Comparison of ENCODE assay signal across 8 cellular contexts in genomic region chr3:47850062-47850802, GRCh38. TPM values are rescaled to one million over a fixed set of nuclear protein-coding genes. Genes with fewer than 3 reads are reported as not detected.
A peak's percentile ranks its signal among the peaks of the same experiment; 100 is the strongest.
DNase-seq lines count a peak whose midpoint lies in the region; ATAC-seq and TF ChIP-seq lines count a peak whose summit lies in the region.

No MANE protein-coding gene starts in this region.

- no peak for DNase-seq in CD8-positive, alpha-beta T cell
- DNase-seq in KBM-7 = peak; percentile 33
- no peak for DNase-seq in mesothelial cell of epicardium (ENCODE audit: low spot score in 2 of 2, unreplicated experiment in 2 of 2)
- DNase-seq in OCI-M2 (lab: John Stamatoyannopoulos, UW; ENCODE audit: unreplicated experiment) = no peak
- DNase-seq in GM19238 (ENCODE audit: insufficient read length, low spot score) = no peak
- DNase-seq in activated effector memory CD4-positive, alpha-beta T cell treated with Interleukin-2 at 50 U/mL for 16 hours = no peak

- H3K27ac Mint-ChIP-seq in CD8-positive, alpha-beta T cell = peak overlapping the region; percentile 50
- H3K27ac Mint-ChIP-seq in brain (peak overlapping the region; percentile 37 to 91 (median 44)), mesothelial cell of epicardium (peak overlapping the region; percentile 39)

- H3K27ac ChIP-seq in CD8-positive, alpha-beta T cell (ENCODE audit: low read depth, low read length) = no peak overlapping the region

- peak; percentile 38 for ATAC-seq in CD8-positive, alpha-beta T cell
- no peak for ATAC-seq in HG03342 (IDR thresholded peaks at IDR 0.05; ENCODE audit: unreplicated experiment)

- H3K27me3 ChIP-seq in CD8-positive, alpha-beta T cell (ENCODE audit: insufficient read depth, low read length) = no peaks in the 10 kb centered on the region

- no peak for TF ChIP-seq CTCF in CD8-positive, alpha-beta T cell (IDR thresholded peaks at IDR 0.05)
- peak; percentile 25 to 46 for TF ChIP-seq CTCF in brain (conservative IDR thresholded peaks at IDR 0.05)
- TF ChIP-seq CTCF in mesothelial cell of epicardium (IDR thresholded peaks at IDR 0.05; ENCODE audit: unreplicated experiment) = no peak

- POLR2A ChIA-PET in CD8-positive, alpha-beta T cell (lab: Charles Lee) = no interaction called here

- H3K36me3 Mint-ChIP-seq in CD8-positive, alpha-beta T cell = peaks cover 72% of the 10 kb centered on the region
- H3K36me3 Mint-ChIP-seq in brain = peaks cover 51% of the 10 kb centered on the region
- H3K36me3 Mint-ChIP-seq in mesothelial cell of epicardium = peaks cover 8% of the 10 kb centered on the region

- in situ Hi-C loops in KBM-7 (cut with MboI; ENCODE audit: low pct_unique_long_range_greater_than_20kb, low sequenced_read_pairs) = no loop called here

- H3K27me3 Mint-ChIP-seq in CD8-positive, alpha-beta T cell (ENCODE audit: low read depth) = no peaks in the 10 kb centered on the region
- H3K27me3 Mint-ChIP-seq in brain = peaks cover 2% of the 10 kb centered on the region
- no peaks in the 10 kb centered on the region for H3K27me3 Mint-ChIP-seq in mesothelial cell of epicardium (ENCODE audit: low read depth)

- no peaks in the 10 kb centered on the region for H3K9me3 Mint-ChIP-seq in CD8-positive, alpha-beta T cell
- H3K9me3 Mint-ChIP-seq in brain = no peaks in the 10 kb centered on the region
- H3K9me3 Mint-ChIP-seq in mesothelial cell of epicardium = no peaks in the 10 kb centered on the region

- H3K4me3 Mint-ChIP-seq in CD8-positive, alpha-beta T cell = no peak overlapping the region
- H3K4me3 Mint-ChIP-seq in brain (no peak overlapping the region), mesothelial cell of epicardium (no peak overlapping the region)

- H3K4me1 Mint-ChIP-seq in CD8-positive, alpha-beta T cell (ENCODE audit: low read depth) = no peaks in the 10 kb centered on the region
- H3K4me1 Mint-ChIP-seq in brain = no peaks in the 10 kb centered on the region
- no peaks in the 10 kb centered on the region for H3K4me1 Mint-ChIP-seq in mesothelial cell of epicardium

- H3K4me3 ChIP-seq in CD8-positive, alpha-beta T cell (ENCODE audit: low read depth, low read length) = no peak overlapping the region

- H3K36me3 ChIP-seq in CD8-positive, alpha-beta T cell (ENCODE audit: insufficient read depth, low read length) = peaks cover 44% of the 10 kb centered on the region

- no peaks in the 10 kb centered on the region for H3K4me1 ChIP-seq in CD8-positive, alpha-beta T cell (ENCODE audit: insufficient read depth, low read length)

- CTCF ChIA-PET in CD8-positive, alpha-beta T cell (lab: Charles Lee) = no interaction called here

- no peaks in the 10 kb centered on the region for H3K9me3 ChIP-seq in CD8-positive, alpha-beta T cell (ENCODE audit: low read length)

- intact Hi-C loops in CD8-positive, alpha-beta T cell (cut with DNase I, micrococcal nuclease) = no loop called here

RNA-seq across cellular contexts. Expression of gene DHX30, which starts 47.3 kb away (rescaled TPM):
- total RNA-seq in CD8-positive, alpha-beta T cell = 10 to 100 TPM; 80.7 to 83.4 TPM
- polyA plus RNA-seq in brain (ENCODE audit: insufficient read depth, low read depth, low replicate concordance) = 55.1 TPM
- total RNA-seq in mesothelial cell of epicardium = 114 to 122 TPM (median 114 TPM) in 3 replicates

Comparison
In these comparisons a context has a peak if more than half of its experiments do, and no peak if none do; other contexts are left out.
1. CTCF ChIP-seq: peak in brain (2 of 2); none in CD8-positive, alpha-beta T cell (single experiment) and mesothelial cell of epicardium (single experiment).
2. Peak in every context shown above with its lines, with median percentiles within 50 percentile points of each other: H3K27ac Mint-ChIP-seq.